In genomic region chr20:34825530-34826362, GRCh38 we compare ENCODE assay signal across 8 cellular contexts. TPM values are rescaled to one million over a fixed set of nuclear protein-coding genes. Genes with fewer than 3 reads are reported as not detected.
DNase-seq lines count a peak whose midpoint lies in the region; ATAC-seq and TF ChIP-seq lines count a peak whose summit lies in the region.

TSS of gene NCOA6 (minus strand) at chr20:34825651. CDS start at chr20:34782355, 43,296 bp downstream.

- WGBS in psoas muscle, 3 donors: 8 to 18% (median 9%) methylated on average over 18 to 51 of the region's 52 CpGs

- intact Hi-C loops in left ventricle myocardium inferior (cut with micrococcal nuclease) (no loop called here), psoas muscle (cut with DNase I) (no loop called here)

- peak within 1 kb of the TSS; percentile 99 for H3K4me3 Mint-ChIP-seq in T-helper 17 cell

- H3K4me1 Mint-ChIP-seq in T-helper 17 cell: peaks cover 40% of the 10 kb centered on the region

- no peak for TF ChIP-seq CTCF in GM10266 (IDR thresholded peaks at IDR 0.05; ENCODE audit: control insufficient read depth, insufficient read depth, low read depth, missing control alignments)
- TF ChIP-seq CTCF in left ventricle myocardium inferior (IDR thresholded peaks at IDR 0.05; ENCODE audit: borderline replicate concordance): no peak
- no peak for TF ChIP-seq CTCF in psoas muscle (IDR thresholded peaks at IDR 0.05)

- H3K36me3 ChIP-seq in left ventricle myocardium inferior (no peaks in the 10 kb centered on the region), psoas muscle (ENCODE audit: insufficient read depth in 1 of 2, low read depth in 1 of 2) (no peaks in the 10 kb centered on the region)

- H3K27me3 Mint-ChIP-seq in T-helper 17 cell: no peaks in the 10 kb centered on the region

- H3K4me3 ChIP-seq in left ventricle myocardium inferior (peak within 1 kb of the TSS; percentile 92), psoas muscle (peak within 1 kb of the TSS; percentile 90)

- H3K27me3 ChIP-seq in left ventricle myocardium inferior (ENCODE audit: low read depth) (no peaks in the 10 kb centered on the region), psoas muscle (ENCODE audit: insufficient read depth in 3 of 3, low read length in 2 of 3) (no peaks in the 10 kb centered on the region)

- H3K9me3 ChIP-seq in T-helper 17 cell (ENCODE audit: control insufficient read depth, low read length, poor library complexity, severe bottlenecking): no peaks in the 10 kb centered on the region
- H3K9me3 ChIP-seq in left ventricle myocardium inferior (replicated peaks): no peaks in the 10 kb centered on the region
- no peaks in the 10 kb centered on the region for H3K9me3 ChIP-seq in psoas muscle

- peaks cover 7% of the 10 kb centered on the region for H3K36me3 Mint-ChIP-seq in T-helper 17 cell (ENCODE audit: low read depth)

- peak within 1 kb of the TSS; percentile 99 for H3K27ac Mint-ChIP-seq in T-helper 17 cell

- H3K4me1 ChIP-seq in left ventricle myocardium inferior (peaks cover 46% of the 10 kb centered on the region), psoas muscle (peaks cover 34% of the 10 kb centered on the region)

- ATAC-seq in HG02759 (IDR thresholded peaks at IDR 0.05; ENCODE audit: unreplicated experiment) (peak; percentile 64), T-helper 17 cell (peak; percentile 78), psoas muscle (peak; percentile 88 to 92 (median 90))

- H3K27ac ChIP-seq in left ventricle myocardium inferior (replicated peaks): peak within 1 kb of the TSS; percentile 98
- peak within 1 kb of the TSS; percentile 88 for H3K27ac ChIP-seq in psoas muscle

- DNase-seq in GM10266 (ENCODE audit: extremely low spot score) (peak; percentile 93), NCI-H146 (lab: John Stamatoyannopoulos, UW) (peak; percentile 89), T-helper 17 cell (peak; percentile 66 to 87 (median 84)), amniotic stem cell (lab: John Stamatoyannopoulos, UW) (peak; percentile 52), left ventricle myocardium inferior (peak; percentile 91), psoas muscle (peak; percentile 91 to 94), ureter (ENCODE audit: low spot score) (peak; percentile 92)

RNA-seq across cellular contexts. Expression of gene NCOA6, which starts in this region (rescaled TPM):
- total RNA-seq in T-helper 17 cell (10 to 100 TPM; 26.3 to 30.7 TPM), left ventricle myocardium inferior (14.0 TPM), psoas muscle (10 to 100 TPM; 11.0 to 15.7 (median 13.0) TPM), ureter (40.7 TPM)
- 1 to 10 TPM; 5.6 to 7.2 (median 6.9) TPM for polyA plus RNA-seq in psoas muscle

Comparison
In these comparisons a context has a peak if more than half of its experiments do, and no peak if none do; other contexts are left out.
1. Peak in every context shown above with its lines: DNase-seq, ATAC-seq, H3K4me3 ChIP-seq and H3K27ac ChIP-seq.